ENCODE assay signal across 9 cellular contexts in genomic region chr16:49464877-49465504, GRCh38.
DNase-seq lines count a peak whose midpoint lies in the region; ATAC-seq, FAIRE-seq and TF ChIP-seq lines count a peak whose summit lies in the region.
"Had no signal": no experiment of that assay in that cellular context is flagged by ENCODE, and none has a peak within 500 bp of the region (broad histone marks: within the 10 kb centered on the region; RNA-seq: fewer than 3 reads in every experiment).

No MANE protein-coding gene starts in this region.

- no peak overlapping the region for H2BK120ac ChIP-seq in H1 (replicated peaks; ENCODE audit: low read depth, low read length)
- H2BK120ac ChIP-seq in trophoblast cell (ENCODE audit: insufficient read depth, low read length, poor library complexity), result no peak overlapping the region

- H3K23me2 ChIP-seq in H1 (ENCODE audit: low read depth, low read length), result peaks cover 5% of the 10 kb centered on the region; the same call in 1 of the 2 replicates

- no peak overlapping the region for H3K56ac ChIP-seq in H1 (replicated peaks; ENCODE audit: insufficient read length, low read depth, low read length)

- H4K8ac ChIP-seq in H1 (ENCODE audit: extremely low read depth, insufficient read depth, low read length), result peak overlapping the region; percentile 63
- H4K8ac ChIP-seq in trophoblast cell (ENCODE audit: low read depth, low read length), result no peak overlapping the region

- no peak overlapping the region for H4K5ac ChIP-seq in H1 (ENCODE audit: insufficient read length, low read depth, low read length)

- no peaks in the 10 kb centered on the region for H3K9me2 ChIP-seq in Loucy (replicated peaks; ENCODE audit: low read depth, low read length)

- no peak overlapping the region for H4K91ac ChIP-seq in H1 (replicated peaks; ENCODE audit: insufficient read length, low read length)
- H4K91ac ChIP-seq in trophoblast cell (ENCODE audit: low read depth, low read length), result no peak overlapping the region

- H3K14ac ChIP-seq in H1 (ENCODE audit: insufficient read length) (no peak overlapping the region), trophoblast cell (ENCODE audit: low read length) (no peak overlapping the region)

- H2AK5ac ChIP-seq in H1 (ENCODE audit: low read depth, low read length) (no peak overlapping the region), trophoblast cell (ENCODE audit: low read length) (no peak overlapping the region)

- no peak overlapping the region for H3K27ac ChIP-seq in H1 (ENCODE audit: low read depth, low read length)
- H3K27ac ChIP-seq in trophoblast cell (ENCODE audit: low read depth, low read length), result no peak overlapping the region

- no peaks in the 10 kb centered on the region for H3K36me3 ChIP-seq in Loucy (ENCODE audit: insufficient read depth, low read length)
- H3K36me3 ChIP-seq in H1 (ENCODE audit: control insufficient read depth in 2 of 4, insufficient read depth in 4 of 4, low read length in 3 of 4), result no peaks in the 10 kb centered on the region
- H3K36me3 ChIP-seq in trophoblast cell (ENCODE audit: control insufficient read depth in 1 of 2, insufficient read depth in 2 of 2, low read length in 2 of 2), result no peaks in the 10 kb centered on the region

- ATAC-seq in GM18505 (IDR thresholded peaks at IDR 0.05; ENCODE audit: unreplicated experiment), result no peak

- peak overlapping the region; percentile 98; the same call in 1 of the 2 replicates for H2BK15ac ChIP-seq in H1 (ENCODE audit: low read length)

- no peak for FAIRE-seq in H1 (lab: Jason Lieb, UNC)

- H2AFZ ChIP-seq in Loucy (ENCODE audit: low read length), result no peak overlapping the region
- peak overlapping the region; percentile 61 for H2AFZ ChIP-seq in H1 (ENCODE audit: low read length)
- no peak overlapping the region for H2AFZ ChIP-seq in trophoblast cell (ENCODE audit: insufficient read depth, low read length, poor library complexity)

- WGBS in H1 (ENCODE audit: extremely low coverage in 1 of 2, insufficient coverage in 1 of 2, insufficient read length in 1 of 2, insufficient replicate concordance in 2 of 2, low coverage in 1 of 2, low lambda C conversion rate in 2 of 2, missing lambda C conversion rate in 1 of 2), 2 experiments, result 6% methylated on average over 31 of the region's 40 CpGs; no CpG with 5 or more reads in 1 of the 2 experiments
- WGBS in trophoblast cell (ENCODE audit: extremely low coverage, insufficient coverage, insufficient read length), result no CpG with 5 or more reads among the region's 40 CpGs

- no peaks in the 10 kb centered on the region for H3K27me3 ChIP-seq in Loucy (ENCODE audit: insufficient read depth, low read length, poor library complexity, severe bottlenecking)
- peaks cover 0 to 15% (median 12%) of the 10 kb centered on the region in 4 experiments; a peak in 6 of 7 replicates for H3K27me3 ChIP-seq in H1 (replicated peaks in 1 of 4; ENCODE audit: control insufficient read depth in 3 of 4, extremely low read depth in 1 of 4, insufficient read depth in 3 of 4, low read length in 3 of 4)
- H3K27me3 ChIP-seq in trophoblast cell (ENCODE audit: insufficient read depth, low read length), result peaks cover 6% of the 10 kb centered on the region

- H3K4ac ChIP-seq in H1 (replicated peaks; ENCODE audit: insufficient read length, low read depth, low read length), result no peak overlapping the region
- no peak overlapping the region for H3K4ac ChIP-seq in trophoblast cell (ENCODE audit: low read depth, low read length)

- H4K12ac ChIP-seq in trophoblast cell (ENCODE audit: low read depth, low read length), result no peak overlapping the region

- H3K79me1 ChIP-seq in H1 (ENCODE audit: low read depth, low read length) (no peaks in the 10 kb centered on the region), trophoblast cell (ENCODE audit: low read length) (no peaks in the 10 kb centered on the region)

- TF ChIP-seq POLR2A in H1 (IDR thresholded peaks at IDR 0.05; ENCODE audit: control extremely low read depth in 1 of 2, low read depth in 2 of 2, low read length in 2 of 2) (peak in 1 of 2 experiments; percentile 49; a peak in 1 of 3 replicates), GM18505 (IDR thresholded peaks at IDR 0.05; ENCODE audit: borderline replicate concordance, extremely low read depth, insufficient read depth, insufficient read length) (no peak)

- DNase-seq in activated CD4-positive, CD25-positive, alpha-beta regulatory T cell treated with anti-CD3 and anti-CD28 coated beads, Interleukin-2, amount 50 U/mL, for 72 hours, result peak; percentile 24
- DNase-seq in activated CD4-positive, CD25-positive, alpha-beta regulatory T cell (lab: John Stamatoyannopoulos, UW), result no peak
- DNase-seq in H1 (ENCODE audit: low read depth in 1 of 2, low spot score in 2 of 2) (peak in 1 of 2 experiments; percentile 88), trophoblast cell (no peak), DMS 273 treated with DMSO at 0.1 percent for 48 hours (lab: John Stamatoyannopoulos, UW) (no peak), NOMO-1 treated with dmso at 0.1 percent for 144 hours (lab: John Stamatoyannopoulos, UW; ENCODE audit: unreplicated experiment) (no peak)
- DNase-seq: NCI-H526 had no signal

- H2BK20ac ChIP-seq in H1 (ENCODE audit: low read length), result no peak overlapping the region; the same call in 1 of the 2 replicates

- H2BK12ac ChIP-seq in H1 (ENCODE audit: low read depth, low read length) (no peak overlapping the region), trophoblast cell (ENCODE audit: low read length) (no peak overlapping the region)

- H4K20me1 ChIP-seq in Loucy (ENCODE audit: insufficient read depth, low read length, poor library complexity, severe bottlenecking) (no peaks in the 10 kb centered on the region), H1 (replicated peaks in 1 of 2; ENCODE audit: control insufficient read depth in 1 of 2, insufficient read depth in 2 of 2, low read length in 2 of 2) (no peaks in the 10 kb centered on the region)

- H3K9me3 ChIP-seq in Loucy (ENCODE audit: insufficient read depth, low read depth, low read length) (no peaks in the 10 kb centered on the region), H1 (ENCODE audit: insufficient read depth in 2 of 2, low read depth in 1 of 2, low read length in 1 of 2) (no peaks in the 10 kb centered on the region), trophoblast cell (ENCODE audit: insufficient read depth, low read depth, low read length) (no peaks in the 10 kb centered on the region)

- peak overlapping the region; percentile 45 for H3K9ac ChIP-seq in Loucy (ENCODE audit: low read depth, low read length, poor library complexity, severe bottlenecking)
- no peak overlapping the region; a peak in 1 of 7 replicates for H3K9ac ChIP-seq in H1 (replicated peaks in 1 of 4; ENCODE audit: extremely low read depth in 1 of 4, low read depth in 3 of 4, low read length in 3 of 4)
- H3K9ac ChIP-seq in trophoblast cell (ENCODE audit: low read length), result no peak overlapping the region

- TF ChIP-seq EP300 in H1 (IDR thresholded peaks at IDR 0.05; ENCODE audit: borderline replicate concordance in 1 of 2, low read depth in 2 of 2, low read length in 2 of 2), result no peak

- H3K4me2 ChIP-seq in Loucy (ENCODE audit: low read depth, low read length, poor library complexity, severe bottlenecking), result peak overlapping the region; percentile 84
- H3K4me2 ChIP-seq in H1 (ENCODE audit: insufficient read depth in 1 of 2, low read depth in 2 of 2, low read length in 2 of 2), result peak overlapping the region; percentile 40 to 73
- H3K4me2 ChIP-seq in trophoblast cell (ENCODE audit: low read length), result peak overlapping the region; percentile 50

- peak; percentile 60 for TF ChIP-seq CTCF in Loucy (conservative IDR thresholded peaks at IDR 0.05; ENCODE audit: low read length)
- peak; percentile 78 to 81 (median 79) for TF ChIP-seq CTCF in H1 (IDR thresholded peaks at IDR 0.05; ENCODE audit: control extremely low read depth in 1 of 3, insufficient read depth in 1 of 3, low read depth in 1 of 3, low read length in 3 of 3)

- no peak overlapping the region; the same call in 1 of the 2 replicates for H2BK5ac ChIP-seq in H1 (ENCODE audit: low read depth, low read length)
- H2BK5ac ChIP-seq in trophoblast cell (ENCODE audit: low read depth, low read length, poor library complexity), result no peak overlapping the region

- H3F3A ChIP-seq in Loucy (ENCODE audit: low read depth), result 0 out of 2 replicates have a peak, but pooled peaks cover 8% of the 10 kb centered on the region

- H3K23ac ChIP-seq in H1 (ENCODE audit: insufficient read length) (no peak overlapping the region), trophoblast cell (ENCODE audit: low read length) (no peak overlapping the region)

- H3K18ac ChIP-seq in H1 (ENCODE audit: extremely low read depth, low read length), result peak overlapping the region; percentile 40
- no peak overlapping the region for H3K18ac ChIP-seq in trophoblast cell (ENCODE audit: low read length)

- CTCF ChIA-PET in H1 (lab: Charles Lee; ENCODE audit: partially characterized antibody), result interaction anchor here (0.6 to 2.4 kb wide), 27 partner anchors 9 to 1005 kb away, joined by 3 to 20 read pairs (median 4); no protein-coding TSS in a partner anchor

- no peak overlapping the region for H3K4me3 ChIP-seq in Loucy (ENCODE audit: low read length, poor library complexity, severe bottlenecking)
- peak overlapping the region; percentile 38 to 65 (median 53) for H3K4me3 ChIP-seq in H1 (ENCODE audit: extremely low read depth in 1 of 4, insufficient read depth in 2 of 4, low read depth in 3 of 4, low read length in 4 of 4)
- H3K4me3 ChIP-seq in trophoblast cell (ENCODE audit: low read depth, low read length), result no peak overlapping the region

- peaks cover 55% of the 10 kb centered on the region for H3K4me1 ChIP-seq in Loucy (ENCODE audit: insufficient read depth, low read length, poor library complexity, severe bottlenecking)
- peaks cover 0 to 3% (median 1%) of the 10 kb centered on the region in 4 experiments; a peak in 4 of 7 replicates for H3K4me1 ChIP-seq in H1 (replicated peaks in 1 of 4; ENCODE audit: control insufficient read depth in 3 of 4, insufficient read depth in 4 of 4, low read length in 3 of 4)
- H3K4me1 ChIP-seq in trophoblast cell (ENCODE audit: control insufficient read depth in 1 of 2, insufficient read depth in 2 of 2, low read length in 2 of 2), result peaks cover 5% of the 10 kb centered on the region in 2 experiments

- H3K79me2 ChIP-seq in Loucy (ENCODE audit: insufficient read depth, low read length), result no peaks in the 10 kb centered on the region
- no peaks in the 10 kb centered on the region for H3K79me2 ChIP-seq in H1 (ENCODE audit: control insufficient read depth in 1 of 2, insufficient read depth in 2 of 2, low read length in 2 of 2)
- no peaks in the 10 kb centered on the region for H3K79me2 ChIP-seq in trophoblast cell (ENCODE audit: control insufficient read depth, insufficient read depth, low read length, poor library complexity)

- TF ChIP-seq RAD21 in H1 (IDR thresholded peaks at IDR 0.05 in 1 of 2, conservative IDR thresholded peaks at IDR 0.05 in 1 of 2; ENCODE audit: low read depth in 2 of 2, low read length in 2 of 2), result peak; percentile 29 to 62; a peak in 2 of 4 replicates

- POLR2A ChIA-PET in H1 (lab: Charles Lee; ENCODE audit: partially characterized antibody), result interaction anchor here (0.9 kb wide), 1 partner anchor 9 kb away, joined by 3 read pairs; no protein-coding TSS in a partner anchor

TF ChIP-seq in H1, 55 proteins besides CTCF, POLR2A, EP300 and RAD21 (continues in another document):
- TF ChIP-seq SP2 (IDR thresholded peaks at IDR 0.05; ENCODE audit: low read length), result no peak
- peak; percentile 91 for TF ChIP-seq KDM4A (IDR thresholded peaks at IDR 0.05; ENCODE audit: low read depth, low read length, severe bottlenecking)

Comparison
In these comparisons a context has a peak if more than half of its experiments do, and no peak if none do; other contexts are left out.
1. H3K4me3 ChIP-seq: peak in H1 (4 of 4); none in Loucy (single experiment) and trophoblast cell (single experiment).
2. Peak in every context shown above with its lines, with median percentiles within 50 percentile points of each other: H3K4me2 ChIP-seq.